ENCODE assay signal across 10 cellular contexts in genomic region chr4:16052939-16053338, GRCh38. TPM values are rescaled to one million over a fixed set of nuclear protein-coding genes. Genes with fewer than 3 reads are reported as not detected.
"Had no signal": no experiment of that assay in that cellular context is flagged by ENCODE, and none has a peak within 500 bp of the region (broad histone marks: within the 10 kb centered on the region; RNA-seq: fewer than 3 reads in every experiment).

No MANE protein-coding gene starts in this region.

- H3K4me3 ChIP-seq: GM23248, GM23338, HAP-1 had no signal

- H3K36me3 ChIP-seq: HAP-1 had no signal

- H3K9me3 ChIP-seq: HAP-1 had no signal

- H3K27ac ChIP-seq: GM23248 had no signal

- ATAC-seq: GM23338, HCT116 had no signal

- DNase-seq: GM23248, GOT3, H7, H9, HCEC 1CT, HFFc6 had no signal

RNA-seq across cellular contexts. Expression of gene PROM1, which starts 30.9 kb away (rescaled TPM):
- total RNA-seq: GM23248, H4 had no signal
